ENCODE assay signal across 2 cellular contexts in genomic region chr20:61584851-61585250, GRCh38.
TF ChIP-seq lines count a peak whose summit lies in the region.

No MANE protein-coding gene starts in this region.

TF ChIP-seq in SK-N-SH, 30 proteins besides CTCF, POLR2A, EP300 and RAD21 (continued from another document):
- TF ChIP-seq MAX (IDR thresholded peaks at IDR 0.05; ENCODE audit: low read depth) = no peak
TF ChIP-seq in SK-N-SH: peak in this region for 2.

TF ChIP-seq in SK-N-SH treated with all-trans-retinoic acid at 6 μM for 48 hours, 23 proteins besides CTCF, POLR2A, EP300 and RAD21 (continued from another document):
- TF ChIP-seq TSHZ2 (CRISPR knock-in tag; IDR thresholded peaks at IDR 0.05) (no peak), BACH2 (CRISPR knock-in tag; IDR thresholded peaks at IDR 0.05; ENCODE audit: borderline replicate concordance) (no peak), ZFP3 (CRISPR knock-in tag; IDR thresholded peaks at IDR 0.05) (no peak), GLIS3 (CRISPR knock-in tag; IDR thresholded peaks at IDR 0.05) (no peak), ZNF565 (CRISPR knock-in tag; conservative IDR thresholded peaks at IDR 0.05; ENCODE audit: low read depth) (no peak), ISL1 (CRISPR knock-in tag; IDR thresholded peaks at IDR 0.05) (no peak), CSDC2 (CRISPR knock-in tag; IDR thresholded peaks at IDR 0.05) (no peak)
